Comparison of ENCODE assay signal across 16 cellular contexts in genomic region chr2:230930149-230930780, GRCh38. TPM values are rescaled to one million over a fixed set of nuclear protein-coding genes. Genes with fewer than 3 reads are reported as not detected.
DNase-seq lines count a peak whose midpoint lies in the region; TF ChIP-seq lines count a peak whose summit lies in the region.
"Had no signal": no experiment of that assay in that cellular context is flagged by ENCODE, and none has a peak within 500 bp of the region (broad histone marks: within the 10 kb centered on the region; RNA-seq: fewer than 3 reads in every experiment).

No MANE protein-coding gene starts in this region.

- no peaks in the 10 kb centered on the region for H3K27me3 ChIP-seq in endodermal cell (ENCODE audit: control insufficient read depth, insufficient read depth, low read length, poor library complexity, severe bottlenecking)
- H3K27me3 ChIP-seq: Peyer's patch had no signal

- H3K4me1 Mint-ChIP-seq in CD14-positive monocyte (peaks cover 37% of the 10 kb centered on the region), endodermal cell (peaks cover 4% of the 10 kb centered on the region), osteocyte (ENCODE audit: unreplicated experiment) (peaks cover 8% of the 10 kb centered on the region), progenitor cell of endocrine pancreas (ENCODE audit: low read depth) (no peaks in the 10 kb centered on the region)
- peaks cover 20% of the 10 kb centered on the region for H3K4me1 Mint-ChIP-seq in activated CD4-positive, alpha-beta memory T cell treated with anti-CD3 and anti-CD28 coated beads for 36 hours (ENCODE audit: low read depth)

- no peak for TF ChIP-seq CTCF in CD14-positive monocyte (IDR thresholded peaks at IDR 0.05)
- no peak for TF ChIP-seq CTCF in endodermal cell (conservative IDR thresholded peaks at IDR 0.05)
- no peak for TF ChIP-seq CTCF in osteocyte (IDR thresholded peaks at IDR 0.05)
- TF ChIP-seq CTCF in progenitor cell of endocrine pancreas (IDR thresholded peaks at IDR 0.05; ENCODE audit: unreplicated experiment), result no peak

- no peaks in the 10 kb centered on the region for H3K9me3 ChIP-seq in endodermal cell (ENCODE audit: control insufficient read depth, low read length)
- H3K9me3 ChIP-seq: Peyer's patch had no signal

- H3K36me3 Mint-ChIP-seq in CD14-positive monocyte (no peaks in the 10 kb centered on the region), endodermal cell (ENCODE audit: low read depth) (no peaks in the 10 kb centered on the region), osteocyte (ENCODE audit: unreplicated experiment) (no peaks in the 10 kb centered on the region), progenitor cell of endocrine pancreas (ENCODE audit: insufficient read depth) (no peaks in the 10 kb centered on the region)
- H3K36me3 Mint-ChIP-seq in activated CD4-positive, alpha-beta memory T cell treated with anti-CD3 and anti-CD28 coated beads for 36 hours, result no peaks in the 10 kb centered on the region

- H3K27me3 Mint-ChIP-seq in CD14-positive monocyte (ENCODE audit: low read depth in 3 of 3), result peaks cover 0 to 5% (median 1%) of the 10 kb centered on the region in 3 donors
- no peaks in the 10 kb centered on the region for H3K27me3 Mint-ChIP-seq in endodermal cell (ENCODE audit: insufficient read depth)
- H3K27me3 Mint-ChIP-seq in osteocyte (ENCODE audit: unreplicated experiment), result peaks cover 6% of the 10 kb centered on the region
- H3K27me3 Mint-ChIP-seq in progenitor cell of endocrine pancreas, result peaks cover 5% of the 10 kb centered on the region
- peaks cover 15% of the 10 kb centered on the region for H3K27me3 Mint-ChIP-seq in activated CD4-positive, alpha-beta memory T cell treated with anti-CD3 and anti-CD28 coated beads for 36 hours

- no peak overlapping the region for H3K4me3 ChIP-seq in endodermal cell (ENCODE audit: low read length)
- H3K4me3 ChIP-seq: Peyer's patch had no signal

- no peaks in the 10 kb centered on the region for H3K4me1 ChIP-seq in endodermal cell (ENCODE audit: control insufficient read depth, insufficient read depth, low read length)

- no peak overlapping the region for H3K27ac ChIP-seq in endodermal cell (ENCODE audit: low read depth, low read length)
- H3K27ac ChIP-seq: HL-60, Peyer's patch had no signal

- POLR2A ChIA-PET in activated CD4-positive, alpha-beta memory T cell treated with anti-CD3 and anti-CD28 coated beads for 36 hours (lab: Charles Lee), result no interaction called here

- H3K9me3 Mint-ChIP-seq in CD14-positive monocyte (peaks cover under 1 to 6% (median 2%) of the 10 kb centered on the region in 7 donors), endodermal cell (peaks cover under 1% of the 10 kb centered on the region), osteocyte (ENCODE audit: unreplicated experiment) (no peaks in the 10 kb centered on the region), progenitor cell of endocrine pancreas (ENCODE audit: low read depth) (no peaks in the 10 kb centered on the region)
- H3K9me3 Mint-ChIP-seq in activated CD4-positive, alpha-beta memory T cell treated with anti-CD3 and anti-CD28 coated beads for 36 hours, result peaks cover under 1% of the 10 kb centered on the region

- DNase-seq in CD14-positive monocyte (ENCODE audit: low spot score), result peak; percentile 7
- peak; percentile 67 for DNase-seq in GF-D8 (lab: John Stamatoyannopoulos, UW)
- DNase-seq in endodermal cell, result peak; percentile 12
- DNase-seq in osteocyte (ENCODE audit: extremely low spot score, unreplicated experiment), result peak; percentile 15
- no peak for DNase-seq in progenitor cell of endocrine pancreas (ENCODE audit: low spot score, unreplicated experiment)
- no peak for DNase-seq in OCI-M1 (lab: John Stamatoyannopoulos, UW)
- DNase-seq in activated CD4-positive, alpha-beta memory T cell treated with anti-CD3 and anti-CD28 coated beads for 36 hours, result no peak
- DNase-seq: EL, NCI-H1092, NCI-H187, NCI-H510A treated with DMSO at 0.1 percent for 48 hours, Peyer's patch, SHP77 had no signal

- no peak overlapping the region for H3K4me3 Mint-ChIP-seq in CD14-positive monocyte
- H3K4me3 Mint-ChIP-seq in endodermal cell, result no peak overlapping the region
- H3K4me3 Mint-ChIP-seq in osteocyte (ENCODE audit: unreplicated experiment), result no peak overlapping the region
- no peak overlapping the region for H3K4me3 Mint-ChIP-seq in progenitor cell of endocrine pancreas (ENCODE audit: low read depth)
- H3K4me3 Mint-ChIP-seq in activated CD4-positive, alpha-beta memory T cell treated with anti-CD3 and anti-CD28 coated beads for 36 hours, result no peak overlapping the region

- H3K9ac ChIP-seq in endodermal cell (ENCODE audit: extremely low read depth, low read length, poor library complexity, severe bottlenecking), result no peak overlapping the region

- 86 to 95% methylated on average over 1 to 7 of the region's 7 CpGs for WGBS in endodermal cell (ENCODE audit: insufficient coverage in 1 of 2, insufficient read length in 1 of 2), 2 experiments

- CTCF ChIA-PET in activated CD4-positive, alpha-beta memory T cell treated with anti-CD3 and anti-CD28 coated beads for 36 hours (lab: Charles Lee), result interaction anchor here (0.7 to 1.8 kb wide), 2 partner anchors 25 to 57 kb away, joined by 3 to 6 read pairs; no protein-coding TSS in a partner anchor

- H3K36me3 ChIP-seq in endodermal cell (ENCODE audit: control insufficient read depth, insufficient read depth, low read length), result no peaks in the 10 kb centered on the region
- H3K36me3 ChIP-seq: Peyer's patch had no signal

- intact Hi-C loops in CD14-positive monocyte (cut with micrococcal nuclease), result no loop called here
- intact Hi-C loops in activated CD4-positive, alpha-beta memory T cell treated with anti-CD3 and anti-CD28 coated beads for 36 hours (cut with micrococcal nuclease), result no loop called here

- H3K27ac Mint-ChIP-seq in CD14-positive monocyte, result no peak overlapping the region
- no peak overlapping the region for H3K27ac Mint-ChIP-seq in endodermal cell
- H3K27ac Mint-ChIP-seq in osteocyte (ENCODE audit: unreplicated experiment), result no peak overlapping the region
- no peak overlapping the region for H3K27ac Mint-ChIP-seq in progenitor cell of endocrine pancreas
- H3K27ac Mint-ChIP-seq in activated CD4-positive, alpha-beta memory T cell treated with anti-CD3 and anti-CD28 coated beads for 36 hours, result no peak overlapping the region

RNA-seq across cellular contexts. Expression of gene GPR55, which starts 5.2 kb away (rescaled TPM):
- polyA plus RNA-seq in CD14-positive monocyte, result under 1 TPM in 1 of 2 donors, not detected in 1; 0.11 TPM
- total RNA-seq in endodermal cell (1 to 10 TPM; 2.6 to 7.5 TPM), osteocyte (not detected in 2 replicates), progenitor cell of endocrine pancreas (not detected in 2 replicates)
- polyA plus RNA-seq in endodermal cell (2013, experiment 1 of 2), result 0.64 TPM
- 0.21 TPM for polyA plus RNA-seq in endodermal cell (2013, experiment 2 of 2)
- total RNA-seq in activated CD4-positive, alpha-beta memory T cell treated with anti-CD3 and anti-CD28 coated beads for 36 hours, result 1 to 10 TPM; 1.5 to 1.6 TPM
- polyA plus RNA-seq: AG04450, BJ had no signal

Comparison
In these comparisons a context has a peak if more than half of its experiments do, and no peak if none do; other contexts are left out.
1. DNase-seq: peak in CD14-positive monocyte (single experiment), GF-D8 (single experiment), endodermal cell (single experiment) and osteocyte (single experiment); none in progenitor cell of endocrine pancreas (single experiment), OCI-M1 (single experiment) and activated CD4-positive, alpha-beta memory T cell treated with anti-CD3 and anti-CD28 coated beads for 36 hours (single experiment).